8 cellular contexts compared by ENCODE assay signal in the genomic region with DNA sequence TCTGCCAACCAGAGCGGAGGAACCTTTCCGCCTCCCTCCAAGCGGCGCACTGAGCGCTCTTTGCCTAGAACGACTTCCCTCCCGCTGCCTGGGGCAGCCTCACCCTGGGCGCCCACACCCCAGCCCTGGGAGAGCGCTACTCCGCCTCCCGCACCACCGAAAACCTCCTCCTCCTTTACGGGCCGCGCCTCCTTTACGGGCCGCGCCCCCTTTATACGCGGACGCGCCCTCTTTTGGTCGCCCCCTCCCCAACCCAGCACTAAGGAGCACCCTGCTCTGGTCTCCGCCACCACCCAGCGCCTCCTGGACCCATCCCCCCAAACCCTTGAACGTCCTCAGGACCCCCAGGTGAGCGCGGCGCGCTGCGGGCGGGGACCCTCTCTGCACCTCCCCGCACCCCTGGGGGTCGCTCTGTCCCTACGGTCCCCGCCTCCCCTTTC. TPM values are rescaled to one million over a fixed set of nuclear protein-coding genes. Genes with fewer than 3 reads are reported as not detected.
DNase-seq lines count a peak whose midpoint lies in the region; ATAC-seq, FAIRE-seq and TF ChIP-seq lines count a peak whose summit lies in the region.

No MANE protein-coding gene starts in this region.

- intact Hi-C loops in posterior vena cava (cut with DNase I) = no loop called here

- ATAC-seq in esophagus mucosa (peak; percentile 67), HG03520 (IDR thresholded peaks at IDR 0.05; ENCODE audit: unreplicated experiment) (no peak)

- TF ChIP-seq POLR2A in GM12891 (IDR thresholded peaks at IDR 0.05; ENCODE audit: low read depth, low read length) = no peak

- no peak for FAIRE-seq in GM12891 (lab: Jason Lieb, UNC)

- peak; percentile 57 for DNase-seq in DMS 273 (lab: John Stamatoyannopoulos, UW; ENCODE audit: unreplicated experiment)
- no peak for DNase-seq in DMS 273 treated with DMSO at 0.1 percent for 48 hours (lab: John Stamatoyannopoulos, UW)
- DNase-seq in T-helper 9 cell = peak; percentile 17
- peak; percentile 70 for DNase-seq in posterior vena cava (ENCODE audit: low spot score)
- DNase-seq in HK-2 (ENCODE audit: unreplicated experiment) = no peak
- no peak for DNase-seq in GM12891 (ENCODE audit: insufficient read length, low spot score)

TF ChIP-seq in GM12891, 5 proteins besides CTCF, POLR2A, EP300 and RAD21:
- no peak for TF ChIP-seq PAX5 (IDR thresholded peaks at IDR 0.05; ENCODE audit: insufficient read depth, low read length, severe bottlenecking)
- TF ChIP-seq TAF1 (IDR thresholded peaks at IDR 0.05; ENCODE audit: low read depth, low read length) = no peak

RNA-seq across cellular contexts. Expression of gene NSG1, which starts 0.6 kb away (rescaled TPM):
- total RNA-seq in esophagus mucosa (58.5 TPM), posterior vena cava (under 1 TPM; 0.42 to 0.57 TPM)
- polyA plus RNA-seq in GM12891 (2012; ENCODE audit: low read depth, missing spikeins) = 0.40 TPM

Comparison
In these comparisons a context has a peak if more than half of its experiments do, and no peak if none do; other contexts are left out.
1. DNase-seq: peak in DMS 273 (single experiment), T-helper 9 cell (single experiment) and posterior vena cava (single experiment); none in DMS 273 treated with DMSO at 0.1 percent for 48 hours (single experiment), HK-2 (single experiment) and GM12891 (single experiment).
2. RNA of gene NSG1, which starts 0.6 kb away (total RNA-seq): 58.5 TPM in esophagus mucosa (single experiment); 0.42 to 0.57 TPM in posterior vena cava; every median in the first group is over 10 times any median in the second.